Comparison of ENCODE assay signal across 19 cellular contexts in genomic region chr16:86528061-86528929, GRCh38. TPM values are rescaled to one million over a fixed set of nuclear protein-coding genes. Genes with fewer than 3 reads are reported as not detected.
DNase-seq lines count a peak whose midpoint lies in the region; TF ChIP-seq lines count a peak whose summit lies in the region.
"Had no signal": no experiment of that assay in that cellular context is flagged by ENCODE, and none has a peak within 500 bp of the region (broad histone marks: within the 10 kb centered on the region; RNA-seq: fewer than 3 reads in every experiment).

No MANE protein-coding gene starts in this region.

- no CpG with 5 or more reads among the region's 38 CpGs for WGBS in H9 (ENCODE audit: extremely low coverage, insufficient read length, low lambda C conversion rate)
- WGBS in endodermal cell (ENCODE audit: insufficient coverage in 1 of 2, insufficient read length in 1 of 2), 2 experiments = 94 to 95% methylated on average over 29 to 38 of the region's 38 CpGs

- no peak overlapping the region for H2BK20ac ChIP-seq in H9 (ENCODE audit: low read depth, low read length, poor library complexity, severe bottlenecking)

- BruUV-seq in Caco-2 (replicated peaks; lab: Mats Ljungman, UMichigan) = no TSS peak

- peaks cover 4 to 36% (median 21%) of the 10 kb centered on the region in 11 experiments; a peak in 15 of 22 replicates for H3K36me3 ChIP-seq in BLaER1 treated with 17β-estradiol and CSF1 and Interleukin-3, amounts not matched to agents 10 nM and 100 nM
- H3K36me3 ChIP-seq in endodermal cell (ENCODE audit: control insufficient read depth, insufficient read depth, low read length) = no peaks in the 10 kb centered on the region
- no peaks in the 10 kb centered on the region for H3K36me3 ChIP-seq in Caco-2 (ENCODE audit: control insufficient read depth, insufficient read depth, low read length)
- H3K36me3 ChIP-seq: SJSA1 had no signal

- no peak overlapping the region for H3T11ph ChIP-seq in H9 (ENCODE audit: low read length)

- H3K4me1 Mint-ChIP-seq in H9 (peaks cover 2 to 12% of the 10 kb centered on the region in 2 experiments; a peak in 3 of 4 replicates), endodermal cell (no peaks in the 10 kb centered on the region), Caco-2 (ENCODE audit: low read depth, unreplicated experiment) (no peaks in the 10 kb centered on the region)

- H3K9me3 ChIP-seq in BLaER1 treated with 17β-estradiol and CSF1 and Interleukin-3, amounts not matched to agents 10 nM and 100 nM (replicated peaks in 1 of 11) = no peaks in the 10 kb centered on the region
- H3K9me3 ChIP-seq in H9 (ENCODE audit: control insufficient read depth, low read depth, low read length) (no peaks in the 10 kb centered on the region), endodermal cell (ENCODE audit: control insufficient read depth, low read length) (no peaks in the 10 kb centered on the region), Caco-2 (no peaks in the 10 kb centered on the region)
- H3K9me3 ChIP-seq: SJSA1 had no signal

- H4K91ac ChIP-seq in H9 (ENCODE audit: insufficient read length, low read depth, low read length) = no peak overlapping the region

- peaks cover 0 to 5% (median 0%) of the 10 kb centered on the region in 3 experiments; a peak in 1 of 7 replicates for H3K36me3 Mint-ChIP-seq in H9 (ENCODE audit: insufficient read depth in 1 of 3, low read depth in 3 of 3)
- peaks cover 1% of the 10 kb centered on the region for H3K36me3 Mint-ChIP-seq in endodermal cell (ENCODE audit: low read depth)
- no peaks in the 10 kb centered on the region for H3K36me3 Mint-ChIP-seq in Caco-2 (ENCODE audit: insufficient read depth, unreplicated experiment)

- H3K27ac ChIP-seq in BLaER1 treated with 17β-estradiol and CSF1 and Interleukin-3, amounts not matched to agents 10 nM and 100 nM = no peak overlapping the region
- no peak overlapping the region for H3K27ac ChIP-seq in H9 (ENCODE audit: insufficient read length, low read depth, low read length)
- H3K27ac ChIP-seq in endodermal cell (ENCODE audit: low read depth, low read length) = no peak overlapping the region
- H3K27ac ChIP-seq: C4-2B, SJSA1 had no signal

- CTCF ChIA-PET in Caco-2 (lab: Charles Lee) = no interaction called here

- H2AK5ac ChIP-seq in H9 (ENCODE audit: insufficient read length, low read length) = no peak overlapping the region

- TF ChIP-seq CTCF in H9 (conservative IDR thresholded peaks at IDR 0.05) = peak; percentile 46; the same call in 2 of the 3 replicates
- TF ChIP-seq CTCF in endodermal cell (conservative IDR thresholded peaks at IDR 0.05) = peak; percentile 31
- TF ChIP-seq CTCF in Caco-2 (IDR thresholded peaks at IDR 0.05; ENCODE audit: insufficient read depth in 1 of 2, low read depth in 1 of 2, low read length in 1 of 2, severe bottlenecking in 1 of 2, unreplicated experiment in 1 of 2) = no peak

- H3K23me2 ChIP-seq in H9 (ENCODE audit: insufficient read length, low read depth, low read length, poor library complexity, severe bottlenecking) = no peaks in the 10 kb centered on the region

- no peak overlapping the region for H3K18ac ChIP-seq in H9 (ENCODE audit: insufficient read length, low read depth, low read length)

- no peak overlapping the region for H2BK15ac ChIP-seq in H9 (ENCODE audit: low read depth, low read length)

- no peak for DNase-seq in H9
- DNase-seq in endodermal cell = peak; percentile 49
- DNase-seq in posterior vena cava (ENCODE audit: low spot score) = peak; percentile 68
- no peak for DNase-seq in HUDEP-2 (lab: John Stamatoyannopoulos, UW; ENCODE audit: unreplicated experiment in 76 of 76)
- DNase-seq in Caco-2 = no peak
- DNase-seq in hippocampal formation (lab: John Stamatoyannopoulos, UW) = no peak
- DNase-seq: DMS79, MM.1S, NCI-H1092 treated with DMSO at 0.1 percent for 48 hours, NCI-H146, NCI-H2029 treated with DMSO at 0.1 percent for 48 hours, NCI-H510A, NCI-H748 treated with DMSO at 0.1 percent for 48 hours had no signal

- H3K14ac ChIP-seq in H9 (ENCODE audit: insufficient read depth, low read length) = no peak overlapping the region

- H3K4ac ChIP-seq in H9 (ENCODE audit: low read depth, low read length) = no peak overlapping the region

- H3K23ac ChIP-seq in H9 (ENCODE audit: insufficient read length, low read depth, low read length) = no peak overlapping the region

- H2AFZ ChIP-seq in H9 (ENCODE audit: low read length) = no peak overlapping the region

- H4K20me1 ChIP-seq in BLaER1 treated with 17β-estradiol and CSF1 and Interleukin-3, amounts not matched to agents 10 nM and 100 nM = peaks cover 0 to 25% (median 0%) of the 10 kb centered on the region in 11 experiments; a peak in 1 of 22 replicates
- no peaks in the 10 kb centered on the region for H4K20me1 ChIP-seq in H9 (ENCODE audit: control insufficient read depth, insufficient read depth, insufficient read length)

- H3K4me1 ChIP-seq in BLaER1 treated with 17β-estradiol and CSF1 and Interleukin-3, amounts not matched to agents 10 nM and 100 nM = peaks cover 0 to 14% (median 12%) of the 10 kb centered on the region in 10 experiments; a peak in 15 of 20 replicates
- H3K4me1 ChIP-seq in H9 (ENCODE audit: insufficient read depth, low read length) (no peaks in the 10 kb centered on the region), endodermal cell (ENCODE audit: control insufficient read depth, insufficient read depth, low read length) (no peaks in the 10 kb centered on the region), Caco-2 (no peaks in the 10 kb centered on the region)

- no peaks in the 10 kb centered on the region for H3K27me3 ChIP-seq in BLaER1 treated with 17β-estradiol and CSF1 and Interleukin-3, amounts not matched to agents 10 nM and 100 nM
- no peaks in the 10 kb centered on the region for H3K27me3 ChIP-seq in H9 (ENCODE audit: insufficient read depth, low read length)
- no peaks in the 10 kb centered on the region for H3K27me3 ChIP-seq in endodermal cell (ENCODE audit: control insufficient read depth, insufficient read depth, low read length, poor library complexity, severe bottlenecking)
- H3K27me3 ChIP-seq in Caco-2 (replicated peaks; ENCODE audit: control insufficient read depth, insufficient read depth, low read length) = no peaks in the 10 kb centered on the region
- H3K27me3 ChIP-seq: SJSA1 had no signal

- no peak overlapping the region; a peak in 1 of 22 replicates for H3K9ac ChIP-seq in BLaER1 treated with 17β-estradiol and CSF1 and Interleukin-3, amounts not matched to agents 10 nM and 100 nM
- H3K9ac ChIP-seq in H9 (ENCODE audit: extremely low read depth, insufficient read length, low read length) (no peak overlapping the region), endodermal cell (ENCODE audit: extremely low read depth, low read length, poor library complexity, severe bottlenecking) (no peak overlapping the region)

- H2BK12ac ChIP-seq in H9 (ENCODE audit: insufficient read length, low read depth, low read length) = no peak overlapping the region

- no peaks in the 10 kb centered on the region for H3K79me2 ChIP-seq in H9 (ENCODE audit: insufficient read depth, low read length)

- no peak overlapping the region for H3K56ac ChIP-seq in H9 (ENCODE audit: insufficient read length, low read depth, low read length)

- H3K4me3 Mint-ChIP-seq in H9 = no peak overlapping the region
- H3K4me3 Mint-ChIP-seq in endodermal cell = no peak overlapping the region
- H3K4me3 Mint-ChIP-seq in Caco-2 (ENCODE audit: unreplicated experiment) = no peak overlapping the region
- H3K4me3 Mint-ChIP-seq: HFFc6 had no signal

- peaks cover 21% of the 10 kb centered on the region for H3K27me3 Mint-ChIP-seq in H9 (ENCODE audit: low read depth)
- H3K27me3 Mint-ChIP-seq in endodermal cell (ENCODE audit: insufficient read depth) = peaks cover 1% of the 10 kb centered on the region
- H3K27me3 Mint-ChIP-seq in Caco-2 (ENCODE audit: insufficient read depth, unreplicated experiment) = peaks cover 3% of the 10 kb centered on the region

- H2BK5ac ChIP-seq in H9 (ENCODE audit: insufficient read length, low read length) = no peak overlapping the region

- H4K8ac ChIP-seq in H9 (replicated peaks; ENCODE audit: insufficient read length, low read depth, low read length) = no peak overlapping the region

- H3K4me3 ChIP-seq in BLaER1 treated with 17β-estradiol and CSF1 and Interleukin-3, amounts not matched to agents 10 nM and 100 nM = no peak overlapping the region
- H3K4me3 ChIP-seq in endodermal cell (ENCODE audit: low read length) = no peak overlapping the region
- no peak overlapping the region for H3K4me3 ChIP-seq in Caco-2 (ENCODE audit: low read depth, low read length)
- H3K4me3 ChIP-seq: SJSA1 had no signal

- no peak overlapping the region for H2BK120ac ChIP-seq in H9 (ENCODE audit: low read depth, low read length, poor library complexity, severe bottlenecking)

- no peak overlapping the region for H4K5ac ChIP-seq in H9 (ENCODE audit: insufficient read length, low read depth, low read length)

- H3K27ac Mint-ChIP-seq in H9 (no peak overlapping the region), endodermal cell (no peak overlapping the region), Caco-2 (ENCODE audit: unreplicated experiment) (no peak overlapping the region)
- H3K27ac Mint-ChIP-seq: HFFc6 had no signal

- intact Hi-C loops in posterior vena cava (cut with DNase I) = no loop called here
- intact Hi-C loops in Caco-2 (cut with micrococcal nuclease; ENCODE audit: unreplicated experiment) = no loop called here

- H3K79me1 ChIP-seq in H9 (ENCODE audit: insufficient read depth, low read depth, low read length, poor library complexity, severe bottlenecking) = no peaks in the 10 kb centered on the region

- POLR2A ChIA-PET in Caco-2 (lab: Charles Lee) = no interaction called here

- H3K9me3 Mint-ChIP-seq in H9 (peaks cover 0 to 5% of the 10 kb centered on the region in 2 experiments; a peak in 2 of 5 replicates), endodermal cell (no peaks in the 10 kb centered on the region), Caco-2 (ENCODE audit: unreplicated experiment) (no peaks in the 10 kb centered on the region)

- H3K4me2 ChIP-seq in BLaER1 treated with 17β-estradiol and CSF1 and Interleukin-3, amounts not matched to agents 10 nM and 100 nM = peak overlapping the region in 8 of 11 experiments; percentile 37 to 62 (median 46); a peak in 15 of 22 replicates
- H3K4me2 ChIP-seq in H9 (ENCODE audit: insufficient read depth, insufficient read length, low read length) = no peak overlapping the region

RNA-seq across cellular contexts. Expression of gene FOXF1, which starts 18.0 kb away (rescaled TPM):
- not detected in 2 replicates for total RNA-seq in H9 (2021)
- total RNA-seq in endodermal cell = not detected
- 0.11 TPM for polyA plus RNA-seq in endodermal cell (2013, experiment 1 of 2)
- 0.08 TPM for polyA plus RNA-seq in endodermal cell (2013, experiment 2 of 2)
- total RNA-seq in posterior vena cava = 1 to 10 TPM; 2.5 to 4.3 TPM
- 0.09 TPM in 1 of 2 replicates, not detected in the other for total RNA-seq in Caco-2 (2022)
- total RNA-seq: H1, LHCN-M2 had no signal

RNA-seq across cellular contexts. Expression of gene MTHFSD, which starts 26.7 kb away (rescaled TPM):
- total RNA-seq in H9 (2021) = 3.4 and 4.7 TPM in 2 replicates
- total RNA-seq in endodermal cell = 10 to 100 TPM; 15.0 to 25.8 TPM
- 24.2 TPM for polyA plus RNA-seq in endodermal cell (2013, experiment 1 of 2)
- polyA plus RNA-seq in endodermal cell (2013, experiment 2 of 2) = 22.7 TPM
- 10 to 100 TPM; 11.8 to 14.1 TPM for total RNA-seq in posterior vena cava
- 30.5 and 33.0 TPM in 2 replicates for total RNA-seq in Caco-2 (2022)

RNA-seq across cellular contexts. Expression of gene FOXC2, which starts 38.3 kb away (rescaled TPM):
- total RNA-seq in H9 (2021) = 0.07 TPM in 1 of 2 replicates, not detected in the other
- total RNA-seq in endodermal cell = under 1 TPM in 1 of 2 donors, not detected in 1; 0.20 TPM
- 1.00 TPM for polyA plus RNA-seq in endodermal cell (2013, experiment 1 of 2)
- polyA plus RNA-seq in endodermal cell (2013, experiment 2 of 2) = 1.2 TPM
- 10 to 100 TPM; 11.9 to 12.2 TPM for total RNA-seq in posterior vena cava
- not detected in 2 replicates for total RNA-seq in Caco-2 (2022)
- polyA plus RNA-seq: H1 had no signal

RNA-seq across cellular contexts. Expression of gene FOXL1, which starts 50.1 kb away (rescaled TPM):
- 0.09 and 0.18 TPM in 2 replicates for total RNA-seq in H9 (2021)
- under 1 TPM in 1 of 2 donors, not detected in 1; 0.37 TPM for total RNA-seq in endodermal cell
- polyA plus RNA-seq in endodermal cell (2013, experiment 1 of 2) = 0.39 TPM
- polyA plus RNA-seq in endodermal cell (2013, experiment 2 of 2) = 0.58 TPM
- 1 to 10 TPM; 7.5 to 8.9 TPM for total RNA-seq in posterior vena cava
- total RNA-seq in Caco-2 (2022) = 0.11 TPM in 1 of 2 replicates, not detected in the other
- total RNA-seq: H1 had no signal

Comparison
In these comparisons a context has a peak if more than half of its experiments do, and no peak if none do; other contexts are left out.
1. DNase-seq: peak in endodermal cell (single experiment) and posterior vena cava (single experiment); none in H9 (single experiment), HUDEP-2 (0 of 76), Caco-2 (0 of 2) and hippocampal formation (0 of 2).
2. CTCF ChIP-seq: peak in H9 (single experiment) and endodermal cell (single experiment); none in Caco-2 (0 of 2).
3. RNA of gene FOXC2, which starts 38.3 kb away (total RNA-seq): 11.9 to 12.2 TPM in posterior vena cava; 0.20 TPM in endodermal cell, 0.07 TPM in H9 and not detected in Caco-2; every median in the first group is over 10 times any median in the second.